Comparison of ENCODE assay signal across 15 cellular contexts in the genomic region with DNA sequence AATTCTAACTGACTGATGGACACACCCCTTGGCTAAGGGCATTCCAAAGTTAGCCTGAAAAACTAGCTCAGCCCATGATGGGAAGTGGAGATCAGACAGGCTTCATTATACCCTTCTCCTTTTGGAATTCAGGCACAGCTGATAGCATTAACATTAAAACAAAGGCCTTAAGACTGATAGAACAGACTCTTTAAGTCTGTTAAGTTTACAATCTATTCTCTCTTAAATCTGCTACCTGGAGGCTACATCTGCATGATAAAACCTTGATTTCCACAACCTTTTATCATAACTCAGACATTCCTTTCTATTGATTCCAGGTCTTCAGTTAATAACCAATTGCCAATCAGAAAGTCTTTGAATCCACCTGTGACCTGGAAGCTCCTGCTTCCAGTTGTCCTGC.
DNase-seq lines count a peak whose midpoint lies in the region; ATAC-seq and TF ChIP-seq lines count a peak whose summit lies in the region.
"Had no signal": no experiment of that assay in that cellular context is flagged by ENCODE, and none has a peak within 500 bp of the region (broad histone marks: within the 10 kb centered on the region; RNA-seq: fewer than 3 reads in every experiment).

No MANE protein-coding gene starts in this region.

- DNase-seq in H9, result no peak
- peak; percentile 39 for DNase-seq in NT2/D1 (ENCODE audit: low read depth, low spot score)
- DNase-seq in iPS DF 19.7 (ENCODE audit: low read depth, low spot score), result peak; percentile 57
- DNase-seq in iPS-NIHi11 (ENCODE audit: low spot score), result peak; percentile 13
- no peak for DNase-seq in epidermal melanocyte (ENCODE audit: insufficient read length, low spot score)
- no peak for DNase-seq in vagina (ENCODE audit: extremely low spot score in 2 of 2)
- no peak for DNase-seq in MV-4-11 (lab: John Stamatoyannopoulos, UW)
- DNase-seq: ACHN; CD4-positive, CD25-positive, alpha-beta regulatory T cell; DMS53; H7 had no signal

- H2BK5ac ChIP-seq in H9 (ENCODE audit: insufficient read length, low read length), result no peak overlapping the region

- H3K14ac ChIP-seq in H9 (ENCODE audit: insufficient read depth, low read length), result no peak overlapping the region

- H3K56ac ChIP-seq in H9 (ENCODE audit: insufficient read length, low read depth, low read length), result no peak overlapping the region

- H3T11ph ChIP-seq in H9 (ENCODE audit: low read length), result no peak overlapping the region

- H3K36me3 ChIP-seq in NT2/D1 (ENCODE audit: insufficient read depth, insufficient read length, low read length) (no peaks in the 10 kb centered on the region), vagina (no peaks in the 10 kb centered on the region)
- H3K36me3 ChIP-seq: BLaER1 treated with 17β-estradiol and CSF1 and Interleukin-3, amounts not matched to agents 10 nM and 100 nM had no signal

- intact Hi-C loops in vagina (cut with DNase I), result no loop called here

- H3K79me2 ChIP-seq in H9 (ENCODE audit: insufficient read depth, low read length), result no peaks in the 10 kb centered on the region; the same call in 1 of the 2 replicates

- H3K9ac ChIP-seq in H9 (ENCODE audit: extremely low read depth, insufficient read length, low read length) (no peak overlapping the region), NT2/D1 (ENCODE audit: insufficient read length, low read depth) (no peak overlapping the region)
- H3K9ac ChIP-seq: BLaER1 treated with 17β-estradiol and CSF1 and Interleukin-3, amounts not matched to agents 10 nM and 100 nM had no signal

- no peak overlapping the region for H4K8ac ChIP-seq in H9 (replicated peaks; ENCODE audit: insufficient read length, low read depth, low read length)

- H2BK12ac ChIP-seq in H9 (ENCODE audit: insufficient read length, low read depth, low read length), result no peak overlapping the region

- H2BK15ac ChIP-seq in H9 (ENCODE audit: low read depth, low read length), result no peak overlapping the region

- TF ChIP-seq POLR2A in vagina (IDR thresholded peaks at IDR 0.05), result no peak

- no peak overlapping the region for H2AK5ac ChIP-seq in H9 (ENCODE audit: insufficient read length, low read length)

- peaks cover 26 to 38% of the 10 kb centered on the region in 2 experiments for H3K4me1 Mint-ChIP-seq in H9
- H3K4me1 Mint-ChIP-seq: CD4-positive, CD25-positive, alpha-beta regulatory T cell had no signal

- H3K23ac ChIP-seq in H9 (ENCODE audit: insufficient read length, low read depth, low read length), result no peak overlapping the region

- H3K27me3 Mint-ChIP-seq in H9 (ENCODE audit: low read depth), result no peaks in the 10 kb centered on the region
- H3K27me3 Mint-ChIP-seq: CD4-positive, CD25-positive, alpha-beta regulatory T cell had no signal

- H4K5ac ChIP-seq in H9 (ENCODE audit: insufficient read length, low read depth, low read length), result no peak overlapping the region

- no peak overlapping the region for H3K4me2 ChIP-seq in H9 (ENCODE audit: insufficient read depth, insufficient read length, low read length)
- H3K4me2 ChIP-seq: BLaER1 treated with 17β-estradiol and CSF1 and Interleukin-3, amounts not matched to agents 10 nM and 100 nM had no signal

- H3K27ac ChIP-seq in H9 (ENCODE audit: insufficient read length, low read depth, low read length), result peak overlapping the region; percentile 59
- H3K27ac ChIP-seq in vagina, result no peak overlapping the region
- H3K27ac ChIP-seq: BLaER1 treated with 17β-estradiol and CSF1 and Interleukin-3, amounts not matched to agents 10 nM and 100 nM had no signal

- no peak overlapping the region for H2AFZ ChIP-seq in H9 (ENCODE audit: low read length)

- peak overlapping the region; percentile 93 to 99 (median 96) for H3K27ac Mint-ChIP-seq in H9
- H3K27ac Mint-ChIP-seq: CD4-positive, CD25-positive, alpha-beta regulatory T cell had no signal

- H3K27me3 ChIP-seq in H9 (ENCODE audit: insufficient read depth, low read length) (no peaks in the 10 kb centered on the region), NT2/D1 (ENCODE audit: insufficient read depth, insufficient read length) (no peaks in the 10 kb centered on the region), vagina (no peaks in the 10 kb centered on the region)
- H3K27me3 ChIP-seq: BLaER1 treated with 17β-estradiol and CSF1 and Interleukin-3, amounts not matched to agents 10 nM and 100 nM had no signal

- H3K18ac ChIP-seq in H9 (ENCODE audit: insufficient read length, low read depth, low read length), result no peak overlapping the region

- H3K36me3 Mint-ChIP-seq in H9 (ENCODE audit: insufficient read depth in 1 of 3, low read depth in 3 of 3), result peaks cover 35 to 65% (median 39%) of the 10 kb centered on the region in 3 experiments
- H3K36me3 Mint-ChIP-seq: CD4-positive, CD25-positive, alpha-beta regulatory T cell had no signal

- H3K4me3 Mint-ChIP-seq in H9, result no peak overlapping the region
- H3K4me3 Mint-ChIP-seq: CD4-positive, CD25-positive, alpha-beta regulatory T cell had no signal

- H3K4me1 ChIP-seq in H9 (ENCODE audit: insufficient read depth, low read length) (peaks cover 4% of the 10 kb centered on the region; the same call in 1 of the 2 replicates), NT2/D1 (ENCODE audit: insufficient read depth, insufficient read length) (no peaks in the 10 kb centered on the region), vagina (no peaks in the 10 kb centered on the region)
- H3K4me1 ChIP-seq: BLaER1 treated with 17β-estradiol and CSF1 and Interleukin-3, amounts not matched to agents 10 nM and 100 nM had no signal

- H4K91ac ChIP-seq in H9 (ENCODE audit: insufficient read length, low read depth, low read length), result no peak overlapping the region

- no peaks in the 10 kb centered on the region for H3K79me1 ChIP-seq in H9 (ENCODE audit: insufficient read depth, low read depth, low read length, poor library complexity, severe bottlenecking)

- H3K9me3 Mint-ChIP-seq in H9, result peaks cover 45 to 50% of the 10 kb centered on the region in 2 experiments

- H3K23me2 ChIP-seq in H9 (ENCODE audit: insufficient read length, low read depth, low read length, poor library complexity, severe bottlenecking), result no peaks in the 10 kb centered on the region

- H4K20me1 ChIP-seq in H9 (ENCODE audit: control insufficient read depth, insufficient read depth, insufficient read length), result no peaks in the 10 kb centered on the region
- H4K20me1 ChIP-seq: BLaER1 treated with 17β-estradiol and CSF1 and Interleukin-3, amounts not matched to agents 10 nM and 100 nM had no signal

- H3K4me3 ChIP-seq in NT2/D1 (ENCODE audit: insufficient read length, low read depth) (no peak overlapping the region), vagina (no peak overlapping the region)
- H3K4me3 ChIP-seq: BLaER1 treated with 17β-estradiol and CSF1 and Interleukin-3, amounts not matched to agents 10 nM and 100 nM; GM12878; K562 had no signal

- peaks cover 8% of the 10 kb centered on the region for H3K9me3 ChIP-seq in H9 (ENCODE audit: control insufficient read depth, low read depth, low read length)
- peaks cover 11% of the 10 kb centered on the region; the same call in 1 of the 2 replicates for H3K9me3 ChIP-seq in NT2/D1 (ENCODE audit: insufficient read depth, low read length)
- H3K9me3 ChIP-seq in vagina, result no peaks in the 10 kb centered on the region
- H3K9me3 ChIP-seq: BLaER1 treated with 17β-estradiol and CSF1 and Interleukin-3, amounts not matched to agents 10 nM and 100 nM had no signal

- no peak overlapping the region for H2BK120ac ChIP-seq in H9 (ENCODE audit: low read depth, low read length, poor library complexity, severe bottlenecking)

- TF ChIP-seq CTCF in H9 (conservative IDR thresholded peaks at IDR 0.05), result no peak
- no peak for TF ChIP-seq CTCF in vagina (IDR thresholded peaks at IDR 0.05)

- H2BK20ac ChIP-seq in H9 (ENCODE audit: low read depth, low read length, poor library complexity, severe bottlenecking), result no peak overlapping the region

- ATAC-seq in HG02852 (IDR thresholded peaks at IDR 0.05; ENCODE audit: unreplicated experiment), result no peak
- ATAC-seq: GM12878, K562 had no signal

- H3K4ac ChIP-seq in H9 (ENCODE audit: low read depth, low read length), result no peak overlapping the region

Comparison
In these comparisons a context has a peak if more than half of its experiments do, and no peak if none do; other contexts are left out.
1. DNase-seq: peak in NT2/D1 (single experiment), iPS DF 19.7 (single experiment) and iPS-NIHi11 (single experiment); none in H9 (single experiment), epidermal melanocyte (single experiment), vagina (0 of 2) and MV-4-11 (single experiment).